1 cellular context compared by ENCODE assay signal in genomic region chr5:72066658-72067057, GRCh38.
TF ChIP-seq lines count a peak whose summit lies in the region.

No MANE protein-coding gene starts in this region.

TF ChIP-seq in SK-N-SH, 30 proteins besides CTCF, POLR2A, EP300 and RAD21 (continued from another document):
- 0 out of 2 replicates have a peak, but pooled peaks have one; percentile 9 for TF ChIP-seq REST (IDR thresholded peaks at IDR 0.05; ENCODE audit: low read depth, low read length)
- TF ChIP-seq CHD2 (IDR thresholded peaks at IDR 0.05; ENCODE audit: low read length, partially characterized antibody) = no peak
- TF ChIP-seq TEAD4 (IDR thresholded peaks at IDR 0.05; ENCODE audit: borderline replicate concordance, insufficient read depth) = peak; percentile 100
- TF ChIP-seq FOSL2 (IDR thresholded peaks at IDR 0.05; ENCODE audit: borderline replicate concordance, low read depth) = peak; percentile 96
- TF ChIP-seq MAX (IDR thresholded peaks at IDR 0.05; ENCODE audit: low read depth) = peak; percentile 63; the same call in 1 of the 2 replicates
- peak; percentile 86; the same call in 1 of the 2 replicates for TF ChIP-seq SIN3A (IDR thresholded peaks at IDR 0.05; ENCODE audit: borderline replicate concordance, low read depth, low read length)
- TF ChIP-seq JUND (IDR thresholded peaks at IDR 0.05) = peak; percentile 99
- TF ChIP-seq IRF3 (IDR thresholded peaks at IDR 0.05; ENCODE audit: low read depth, low read length) = no peak
- TF ChIP-seq FOXJ3 (CRISPR knock-in tag; IDR thresholded peaks at IDR 0.05) = no peak
- no peak for TF ChIP-seq USF2 (IDR thresholded peaks at IDR 0.05; ENCODE audit: borderline replicate concordance, low read depth, low read length)
- TF ChIP-seq RXRA (IDR thresholded peaks at IDR 0.05; ENCODE audit: borderline replicate concordance, low read depth) = peak; percentile 92; the same call in 1 of the 2 replicates
- 0 out of 2 replicates have a peak, but pooled peaks have one; percentile 31 for TF ChIP-seq MXI1 (IDR thresholded peaks at IDR 0.05; ENCODE audit: low read depth, low read length)
- TF ChIP-seq NRF1 (IDR thresholded peaks at IDR 0.05; ENCODE audit: low read depth, low read length) = no peak
- TF ChIP-seq NFIC (IDR thresholded peaks at IDR 0.05; ENCODE audit: borderline replicate concordance) = peak; percentile 94
